1 cellular context compared by ENCODE assay signal in genomic region chr9:132876849-132877248, GRCh38.
TF ChIP-seq lines count a peak whose summit lies in the region.

No MANE protein-coding gene starts in this region.

TF ChIP-seq in HCT116, 20 proteins besides CTCF, POLR2A, EP300 and RAD21 (continued from another document):
- no peak for TF ChIP-seq ZBTB33 (IDR thresholded peaks at IDR 0.05; ENCODE audit: extremely low read depth, insufficient replicate concordance, low read length)
- TF ChIP-seq ATF3 (IDR thresholded peaks at IDR 0.05) = no peak
- no peak for TF ChIP-seq REST (IDR thresholded peaks at IDR 0.05; ENCODE audit: low read depth)
